23 cellular contexts compared by ENCODE assay signal in genomic region chr17:74539281-74539820, GRCh38. TPM values are rescaled to one million over a fixed set of nuclear protein-coding genes. Genes with fewer than 3 reads are reported as not detected.
"Had no signal": no experiment of that assay in that cellular context is flagged by ENCODE, and none has a peak within 500 bp of the region (broad histone marks: within the 10 kb centered on the region; RNA-seq: fewer than 3 reads in every experiment).

No MANE protein-coding gene starts in this region.

- H3K36me3 Mint-ChIP-seq: activated naive CD4-positive, alpha-beta T cell treated with anti-CD3 and anti-CD28 coated beads, Interleukin-2, amount 10 ng/mL, durations not matched to agents 7 days and 5 days; activated naive CD8-positive, alpha-beta T cell treated with anti-CD3 and anti-CD28 coated beads for 36 hours had no signal

- DNase-seq: activated B cell treated with CpG ODN at 0.5 μM for 24 hours; activated CD8-positive, alpha-beta memory T cell treated with anti-CD3 and anti-CD28 coated beads, Interleukin-2, amount 50 U/mL, for 4 hours; activated CD8-positive, alpha-beta T cell treated with anti-CD3 and anti-CD28 coated beads for 36 hours; activated gamma-delta T cell treated with Interleukin-2 at 50 U/mL for 16 hours; activated naive CD4-positive, alpha-beta T cell treated with anti-CD3 and anti-CD28 coated beads, Interleukin-2, amount 10 ng/mL, durations not matched to agents 7 days and 5 days; activated naive CD8-positive, alpha-beta T cell treated with anti-CD3 and anti-CD28 coated beads for 36 hours; activated T-cell treated with anti-CD3 and anti-CD28 coated beads, Interleukin-2, amount 50 U/mL, for 72 hours; KG1; NCI-H1048; NCI-H146; NCI-H187 treated with DMSO at 0.1 percent for 48 hours; NCI-H2081 treated with DMSO at 0.1 percent for 48 hours; NCI-H446; NCI-H524; SHP77 treated with DMSO at 0.1 percent for 48 hours had no signal

- H3K4me3 Mint-ChIP-seq: activated B cell treated with CpG ODN at 0.5 μM for 24 hours; activated CD8-positive, alpha-beta T cell treated with anti-CD3 and anti-CD28 coated beads for 36 hours; activated naive CD4-positive, alpha-beta T cell treated with anti-CD3 and anti-CD28 coated beads, Interleukin-2, amount 10 ng/mL, durations not matched to agents 7 days and 5 days; activated naive CD8-positive, alpha-beta T cell treated with anti-CD3 and anti-CD28 coated beads for 36 hours; activated T-cell treated with anti-CD3 and anti-CD28 coated beads, Interleukin-2, amount 50 U/mL, for 72 hours; T-helper 1 cell treated with Interleukin-12 subunit alpha and Interleukin-12 subunit beta and Interleukin-4 antibody, amounts not matched to agents 30 μg/mL and 1 μg/mL, for 36 hours had no signal

- H3K4me1 Mint-ChIP-seq: activated B cell treated with CpG ODN at 0.5 μM for 24 hours; activated naive CD4-positive, alpha-beta T cell treated with anti-CD3 and anti-CD28 coated beads, Interleukin-2, amount 10 ng/mL, durations not matched to agents 7 days and 5 days; activated naive CD8-positive, alpha-beta T cell treated with anti-CD3 and anti-CD28 coated beads for 36 hours had no signal

- H3K27ac Mint-ChIP-seq: activated B cell treated with CpG ODN at 0.5 μM for 24 hours; activated CD8-positive, alpha-beta T cell treated with anti-CD3 and anti-CD28 coated beads for 36 hours; activated naive CD4-positive, alpha-beta T cell treated with anti-CD3 and anti-CD28 coated beads, Interleukin-2, amount 10 ng/mL, durations not matched to agents 7 days and 5 days; activated naive CD8-positive, alpha-beta T cell treated with anti-CD3 and anti-CD28 coated beads for 36 hours; activated T-cell treated with anti-CD3 and anti-CD28 coated beads, Interleukin-2, amount 50 U/mL, for 72 hours; activated T-helper 2 cell treated with anti-CD3 and anti-CD28 coated beads, Interferon-gamma antibody, Interleukin-2, Interleukin-4, amounts not matched to agents 10 μg/mL and 5 μg/mL and 100 μg/mL, durations not matched to agents 14 hours and 24 hours and 36 hours; T-helper 1 cell treated with Interleukin-12 subunit alpha and Interleukin-12 subunit beta and Interleukin-4 antibody, amounts not matched to agents 30 μg/mL and 1 μg/mL, for 36 hours had no signal

- ATAC-seq: activated CD8-positive, alpha-beta T cell treated with anti-CD3 and anti-CD28 coated beads for 36 hours; activated T-cell treated with anti-CD3 and anti-CD28 coated beads, Interleukin-2, amount 50 U/mL, for 72 hours had no signal

- H3K9me3 Mint-ChIP-seq: activated B cell treated with CpG ODN at 0.5 μM for 24 hours; activated CD8-positive, alpha-beta T cell treated with anti-CD3 and anti-CD28 coated beads for 36 hours; activated naive CD4-positive, alpha-beta T cell treated with anti-CD3 and anti-CD28 coated beads, Interleukin-2, amount 10 ng/mL, durations not matched to agents 7 days and 5 days; activated naive CD8-positive, alpha-beta T cell treated with anti-CD3 and anti-CD28 coated beads for 36 hours; activated T-cell treated with anti-CD3 and anti-CD28 coated beads, Interleukin-2, amount 50 U/mL, for 72 hours; activated T-helper 2 cell treated with anti-CD3 and anti-CD28 coated beads, Interferon-gamma antibody, Interleukin-2, Interleukin-4, amounts not matched to agents 10 μg/mL and 5 μg/mL and 100 μg/mL, durations not matched to agents 14 hours and 24 hours and 36 hours; T-helper 1 cell treated with Interleukin-12 subunit alpha and Interleukin-12 subunit beta and Interleukin-4 antibody, amounts not matched to agents 30 μg/mL and 1 μg/mL, for 36 hours had no signal

RNA-seq across cellular contexts. Expression of gene CD300C, which starts 6.6 kb away (rescaled TPM):
- total RNA-seq: activated CD8-positive, alpha-beta T cell treated with anti-CD3 and anti-CD28 coated beads for 36 hours; activated naive CD8-positive, alpha-beta T cell treated with anti-CD3 and anti-CD28 coated beads for 36 hours; activated T-helper 2 cell treated with anti-CD3 and anti-CD28 coated beads, Interferon-gamma antibody, Interleukin-2, Interleukin-4, amounts not matched to agents 10 μg/mL and 5 μg/mL and 100 μg/mL, durations not matched to agents 14 hours and 24 hours and 36 hours; LHCN-M2; Peyer's patch had no signal

RNA-seq across cellular contexts. Expression of gene CD300LB, which starts 8.1 kb away (rescaled TPM):
- total RNA-seq: activated B cell treated with CpG ODN at 0.5 μM for 24 hours; activated CD8-positive, alpha-beta T cell treated with anti-CD3 and anti-CD28 coated beads for 36 hours; activated naive CD8-positive, alpha-beta T cell treated with anti-CD3 and anti-CD28 coated beads for 36 hours; activated T-cell treated with anti-CD3 and anti-CD28 coated beads, Interleukin-2, amount 50 U/mL, for 72 hours; activated T-helper 2 cell treated with anti-CD3 and anti-CD28 coated beads, Interferon-gamma antibody, Interleukin-2, Interleukin-4, amounts not matched to agents 10 μg/mL and 5 μg/mL and 100 μg/mL, durations not matched to agents 14 hours and 24 hours and 36 hours; cardiac septum; LHCN-M2; M059J; Peyer's patch; SK-MEL-5 had no signal

RNA-seq across cellular contexts. Expression of gene CD300H, which starts 28.0 kb away (rescaled TPM):
- total RNA-seq: activated B cell treated with CpG ODN at 0.5 μM for 24 hours; activated CD8-positive, alpha-beta T cell treated with anti-CD3 and anti-CD28 coated beads for 36 hours; activated naive CD8-positive, alpha-beta T cell treated with anti-CD3 and anti-CD28 coated beads for 36 hours; activated T-cell treated with anti-CD3 and anti-CD28 coated beads, Interleukin-2, amount 50 U/mL, for 72 hours; activated T-helper 2 cell treated with anti-CD3 and anti-CD28 coated beads, Interferon-gamma antibody, Interleukin-2, Interleukin-4, amounts not matched to agents 10 μg/mL and 5 μg/mL and 100 μg/mL, durations not matched to agents 14 hours and 24 hours and 36 hours; cardiac septum; LHCN-M2; M059J; Peyer's patch; SK-MEL-5 had no signal

RNA-seq across cellular contexts. Expression of gene CD300LD, which starts 52.7 kb away (rescaled TPM):
- total RNA-seq: activated B cell treated with CpG ODN at 0.5 μM for 24 hours; activated CD8-positive, alpha-beta T cell treated with anti-CD3 and anti-CD28 coated beads for 36 hours; activated naive CD8-positive, alpha-beta T cell treated with anti-CD3 and anti-CD28 coated beads for 36 hours; activated T-helper 2 cell treated with anti-CD3 and anti-CD28 coated beads, Interferon-gamma antibody, Interleukin-2, Interleukin-4, amounts not matched to agents 10 μg/mL and 5 μg/mL and 100 μg/mL, durations not matched to agents 14 hours and 24 hours and 36 hours; cardiac septum; LHCN-M2; M059J; Peyer's patch; SK-MEL-5 had no signal
- polyA plus RNA-seq: adipose tissue had no signal
